Comparison of ENCODE assay signal across 10 cellular contexts in the genomic region with DNA sequence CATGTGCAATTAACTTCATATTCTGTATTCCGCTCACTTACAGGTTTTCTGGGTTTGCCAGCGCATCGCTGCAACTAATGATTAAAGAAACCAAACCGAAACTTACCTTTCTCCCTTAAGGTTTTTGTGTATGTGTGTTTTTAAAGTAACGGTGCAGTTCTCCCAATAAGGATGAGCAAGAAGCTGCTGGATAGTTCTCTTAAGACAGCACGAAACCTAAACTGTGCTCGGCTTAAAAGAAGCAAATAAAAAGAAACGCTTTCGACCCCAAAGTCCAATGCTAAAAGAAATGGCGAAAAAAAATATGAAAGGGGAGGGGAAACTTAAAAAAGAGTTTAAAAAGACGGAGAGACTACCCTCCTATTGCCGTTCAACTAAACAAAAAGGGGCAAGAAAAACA. TPM values are rescaled to one million over a fixed set of nuclear protein-coding genes. Genes with fewer than 3 reads are reported as not detected.
DNase-seq lines count a peak whose midpoint lies in the region; ATAC-seq and TF ChIP-seq lines count a peak whose summit lies in the region.
"Had no signal": no experiment of that assay in that cellular context is flagged by ENCODE, and none has a peak within 500 bp of the region (broad histone marks: within the 10 kb centered on the region; RNA-seq: fewer than 3 reads in every experiment).

No MANE protein-coding gene starts in this region.

- H3K36me3 ChIP-seq in cardiac muscle cell (no peaks in the 10 kb centered on the region), duodenal mucosa (ENCODE audit: control insufficient read depth in 1 of 2, insufficient read depth in 2 of 2, low read length in 2 of 2) (no peaks in the 10 kb centered on the region), mucosa of rectum (ENCODE audit: control insufficient read depth in 2 of 2, insufficient read depth in 2 of 2, low read length in 2 of 2) (no peaks in the 10 kb centered on the region), uterus (no peaks in the 10 kb centered on the region)

- H3K27ac ChIP-seq in cardiac muscle cell (no peak overlapping the region), duodenal mucosa (ENCODE audit: low read depth, low read length) (no peak overlapping the region), mucosa of rectum (ENCODE audit: low read depth in 2 of 2, low read length in 2 of 2) (no peak overlapping the region), uterus (no peak overlapping the region)

- H3K9ac ChIP-seq in duodenal mucosa (ENCODE audit: low read depth in 1 of 2, low read length in 2 of 2) (no peak overlapping the region), mucosa of rectum (ENCODE audit: low read depth in 1 of 2, low read length in 2 of 2) (no peak overlapping the region)

- ATAC-seq in left ventricle myocardium superior (no peak), GM18520 (IDR thresholded peaks at IDR 0.05; ENCODE audit: unreplicated experiment) (no peak)

- intact Hi-C loops in left ventricle myocardium superior (cut with micrococcal nuclease), result loop anchor here (10.0 kb wide), 1 partner anchor 141 kb away; no protein-coding TSS in a partner anchor
- intact Hi-C loops in uterus (cut with DNase I; ENCODE audit: low total_unique reads), result no loop called here

- H3K4me3 ChIP-seq in cardiac muscle cell (peak overlapping the region; percentile 51), duodenal mucosa (ENCODE audit: low read depth in 1 of 2, low read length in 2 of 2) (peak overlapping the region; percentile 46 to 48), mucosa of rectum (ENCODE audit: low read length in 2 of 2) (peak overlapping the region; percentile 69 to 80), uterus (peak overlapping the region; percentile 9 to 38)

- peaks cover 71% of the 10 kb centered on the region for H3K27me3 ChIP-seq in cardiac muscle cell
- H3K27me3 ChIP-seq in duodenal mucosa (ENCODE audit: control insufficient read depth in 1 of 2, insufficient read depth in 2 of 2, low read length in 2 of 2), result peaks cover 9 to 53% of the 10 kb centered on the region in 2 donors
- H3K27me3 ChIP-seq in mucosa of rectum (ENCODE audit: control insufficient read depth in 2 of 2, insufficient read depth in 2 of 2, low read length in 2 of 2), result peaks cover 37 to 58% of the 10 kb centered on the region in 2 donors
- peaks cover 14 to 46% of the 10 kb centered on the region in 2 donors for H3K27me3 ChIP-seq in uterus

- TF ChIP-seq CTCF in cardiac muscle cell (IDR thresholded peaks at IDR 0.05; ENCODE audit: low read depth, low read length), result no peak
- no peak for TF ChIP-seq CTCF in uterus (IDR thresholded peaks at IDR 0.05)

- TF ChIP-seq POLR2A in uterus (IDR thresholded peaks at IDR 0.05), result no peak

- DNase-seq in cardiac muscle cell (ENCODE audit: low read depth in 1 of 2, low spot score in 1 of 2), result peak in 1 of 2 donors; percentile 5
- no peak for DNase-seq in left ventricle myocardium superior
- no peak for DNase-seq in uterus
- DNase-seq in NCI-H2171 (lab: John Stamatoyannopoulos, UW), result no peak
- DNase-seq in AG08396 (ENCODE audit: low spot score), result no peak
- DNase-seq: activated gamma-delta T cell treated with Interleukin-2 at 50 U/mL for 16 hours, HCEC 1CT had no signal

- H3K9me3 ChIP-seq in cardiac muscle cell (ENCODE audit: low read depth), result no peaks in the 10 kb centered on the region
- H3K9me3 ChIP-seq in duodenal mucosa (ENCODE audit: control insufficient read depth in 1 of 2, low read length in 2 of 2), result peaks cover 0 to 9% of the 10 kb centered on the region in 2 donors
- no peaks in the 10 kb centered on the region for H3K9me3 ChIP-seq in mucosa of rectum (ENCODE audit: control insufficient read depth in 2 of 2, low read length in 2 of 2)
- no peaks in the 10 kb centered on the region for H3K9me3 ChIP-seq in uterus

- H3K4me1 ChIP-seq in cardiac muscle cell (ENCODE audit: low read depth), result peaks cover 15% of the 10 kb centered on the region
- H3K4me1 ChIP-seq in duodenal mucosa (ENCODE audit: control insufficient read depth in 1 of 2, insufficient read depth in 2 of 2, low read length in 2 of 2), result no peaks in the 10 kb centered on the region
- peaks cover 6 to 9% of the 10 kb centered on the region in 2 donors for H3K4me1 ChIP-seq in mucosa of rectum (ENCODE audit: control insufficient read depth in 2 of 2, insufficient read depth in 2 of 2, low read length in 2 of 2)
- peaks cover 6 to 10% of the 10 kb centered on the region in 2 donors for H3K4me1 ChIP-seq in uterus

RNA-seq across cellular contexts. Expression of a gene that starts 0.3 kb away (rescaled TPM):
- 4.1 and 11.2 TPM in 2 replicates for total RNA-seq in cardiac muscle cell
- 3.2 and 9.8 TPM in 2 replicates for polyA plus RNA-seq in cardiac muscle cell
- not detected for total RNA-seq in left ventricle myocardium superior
- 1 to 10 TPM in 1 of 4 donors, under 1 TPM in 1, not detected in 2; 0.15 to 4.4 TPM for total RNA-seq in uterus

Comparison
In these comparisons a context has a peak if more than half of its experiments do, and no peak if none do; other contexts are left out.
1. H3K4me3 ChIP-seq: peak in every context shown above with its lines; median percentile 74 in mucosa of rectum; 51 in cardiac muscle cell; 47 in duodenal mucosa; 24 in uterus.